29 cellular contexts compared by ENCODE assay signal in the genomic region with DNA sequence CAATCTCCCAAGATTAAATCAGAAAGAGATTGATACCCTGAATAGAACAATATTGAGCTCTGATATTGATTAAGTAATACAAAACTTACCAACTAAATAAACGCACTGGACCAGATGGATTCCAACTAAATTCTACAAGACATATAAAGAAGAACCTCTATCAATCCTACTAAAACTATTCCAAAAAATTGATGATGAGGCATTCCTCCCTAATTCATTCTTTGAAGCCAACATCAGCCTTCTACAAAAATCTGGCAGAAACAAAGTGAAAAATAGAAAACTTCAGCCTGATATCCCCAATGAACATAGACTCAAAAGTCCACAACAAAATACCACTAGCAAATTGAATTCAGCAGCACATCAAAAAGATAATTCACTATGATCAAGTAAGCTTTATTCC.
"Had no signal": no experiment of that assay in that cellular context is flagged by ENCODE, and none has a peak within 500 bp of the region (broad histone marks: within the 10 kb centered on the region; RNA-seq: fewer than 3 reads in every experiment).

No MANE protein-coding gene starts in this region.

- H3K4me1 ChIP-seq: pancreas, psoas muscle, spleen, suprapubic skin, testis, tibial artery, transverse colon, upper lobe of right lung, uterus had no signal

- H3K4me2 ChIP-seq: smooth muscle cell had no signal

- H3K9me3 ChIP-seq: neutrophil, pancreas, testis, transverse colon, upper lobe of right lung had no signal

- H3K36me3 ChIP-seq: neutrophil, pancreas, spleen, suprapubic skin, tibial artery, transverse colon, upper lobe of right lung, uterus had no signal

- H3K4me3 ChIP-seq: pancreas, psoas muscle, skin epidermis, smooth muscle cell, spleen, suprapubic skin, testis, tibial artery, transverse colon, upper lobe of right lung, uterus had no signal

- ATAC-seq: naive thymus-derived CD8-positive, alpha-beta T cell; natural killer cell treated with Interleukin-12 subunit alpha and Interleukin-12 subunit beta and Interleukin-15 and Interleukin-18, amount 100 ng/mL, for 72 hours; pancreas; psoas muscle; right cardiac atrium; sciatic nerve; stimulated activated memory B cell treated with anti-CD40 and anti-IgM and Interleukin-4, amounts not matched to agents 10 μg/mL and 1 μg/mL and 100 μg/mL, for 72 hours; stimulated activated naive CD8-positive, alpha-beta T cell treated with anti-CD3 and anti-CD28 coated beads, Interleukin-15, amount 100 ng/mL, for 72 hours; stimulated activated naive CD8-positive, alpha-beta T cell treated with anti-CD3 and anti-CD28 coated beads, Interleukin-15, Interleukin-2, amounts not matched to agents 100 U/mL and 50 U/mL, for 24 hours; upper lobe of right lung had no signal

- FAIRE-seq: pancreas had no signal

- DNase-seq: naive thymus-derived CD8-positive, alpha-beta T cell; nephron progenitor cell; nucleus accumbens; pancreas; posterior cingulate gyrus; psoas muscle; right cardiac atrium; spleen; stimulated activated CD4-positive, alpha-beta T cell treated with anti-CD3 and anti-CD28 coated beads, Interleukin-12 subunit alpha, Interleukin-12 subunit beta, amount 100 ng/mL, for 4 hours; stimulated activated CD4-positive, alpha-beta T cell treated with anti-CD3 and anti-CD28 coated beads, Interleukin-1b, Interleukin-23, amount 100 ng/mL, for 48 hours; stimulated activated CD4-positive, alpha-beta T cell treated with anti-CD3 and anti-CD28 coated beads, Interleukin-4, amount 100 ng/mL, for 1 hour; stimulated activated CD4-positive, alpha-beta T cell treated with anti-CD3 and anti-CD28 coated beads, Interleukin-4, amount 100 ng/mL, for 4 hours; stimulated activated CD8-positive, alpha-beta memory T cell treated with anti-CD3 and anti-CD28 coated beads, Interleukin-4, amount 100 ng/mL, for 48 hours; stimulated activated naive CD4-positive, alpha-beta T cell; stimulated activated naive CD8-positive, alpha-beta T cell treated with anti-CD3 and anti-CD28 coated beads, Interleukin-15, amount 100 ng/mL, for 72 hours; stimulated activated naive CD8-positive, alpha-beta T cell treated with anti-CD3 and anti-CD28 coated beads, Interleukin-15, Interleukin-2, amounts not matched to agents 100 U/mL and 50 U/mL, for 24 hours; substantia nigra; testis; tibial artery; transverse colon; upper lobe of right lung; uterus had no signal

- H3K27me3 ChIP-seq: neutrophil, pancreas, spleen, suprapubic skin, testis, tibial artery, transverse colon, upper lobe of right lung, uterus had no signal

- H3K27ac ChIP-seq: neutrophil, pancreas, psoas muscle, skin epidermis, spleen, suprapubic skin, testis, tibial artery, transverse colon, upper lobe of right lung, uterus had no signal
